Comparison of ENCODE assay signal across 25 cellular contexts in genomic region chr2:2102870-2103269, GRCh38.
"Had no signal": no experiment of that assay in that cellular context is flagged by ENCODE, and none has a peak within 500 bp of the region (broad histone marks: within the 10 kb centered on the region; RNA-seq: fewer than 3 reads in every experiment).

No MANE protein-coding gene starts in this region.

- H3K27me3 ChIP-seq: foreskin keratinocyte, heart left ventricle, hepatocyte, neutrophil, pancreas, right atrium auricular region had no signal

- H3K9me3 ChIP-seq: gastroesophageal sphincter, heart left ventricle, neutrophil, pancreas, right atrium auricular region, tibial artery had no signal

- H2AFZ ChIP-seq: hepatocyte had no signal

- H3K27ac ChIP-seq: epithelial cell of prostate, foreskin keratinocyte, gastroesophageal sphincter, heart left ventricle, hepatocyte, neutrophil, pancreas, right atrium auricular region, tibial artery had no signal

- DNase-seq: cerebellar nuclear complex; effector CD8-positive, alpha-beta T cell; endodermal cell; foreskin keratinocyte; heart left ventricle; naive thymus-derived CD8-positive, alpha-beta T cell; nephron progenitor cell; pancreas; stimulated activated CD4-positive, alpha-beta T cell treated with anti-CD3 and anti-CD28 coated beads, Interleukin-12 subunit alpha, Interleukin-12 subunit beta, amount 100 ng/mL, for 4 hours; stimulated activated CD4-positive, alpha-beta T cell treated with anti-CD3 and anti-CD28 coated beads, Interleukin-1b, Interleukin-23, amount 100 ng/mL, for 48 hours; stimulated activated CD4-positive, alpha-beta T cell treated with anti-CD3 and anti-CD28 coated beads, Interleukin-4, amount 100 ng/mL, for 1 hour; stimulated activated CD8-positive, alpha-beta memory T cell treated with anti-CD3 and anti-CD28 coated beads, Interleukin-4, amount 100 ng/mL, for 48 hours; stimulated activated naive CD4-positive, alpha-beta T cell; stimulated activated naive CD8-positive, alpha-beta T cell treated with anti-CD3 and anti-CD28 coated beads, Interleukin-15, amount 100 ng/mL, for 72 hours; tibial artery had no signal

- ATAC-seq: esophagus mucosa; foreskin keratinocyte; gastroesophageal sphincter; heart left ventricle; left lobe of liver; naive thymus-derived CD8-positive, alpha-beta T cell; pancreas; sciatic nerve; stimulated activated naive CD8-positive, alpha-beta T cell treated with anti-CD3 and anti-CD28 coated beads, Interleukin-15, amount 100 ng/mL, for 72 hours had no signal

- H3K36me3 ChIP-seq: gastroesophageal sphincter, heart left ventricle, neutrophil, pancreas, right atrium auricular region, tibial artery had no signal

- H3K4me1 ChIP-seq: foreskin keratinocyte, gastroesophageal sphincter, tibial artery had no signal

- H3K79me2 ChIP-seq: hepatocyte had no signal

- H3K4me2 ChIP-seq: hepatocyte, smooth muscle cell had no signal

- H3K4me3 ChIP-seq: gastroesophageal sphincter, heart left ventricle, hepatocyte, lung, pancreas, right atrium auricular region, smooth muscle cell, tibial artery had no signal
